Comparison of ENCODE assay signal across 14 cellular contexts in genomic region chr19:39238209-39238608, GRCh38. TPM values are rescaled to one million over a fixed set of nuclear protein-coding genes. Genes with fewer than 3 reads are reported as not detected.
DNase-seq lines count a peak whose midpoint lies in the region; ATAC-seq, FAIRE-seq and TF ChIP-seq lines count a peak whose summit lies in the region.
"Had no signal": no experiment of that assay in that cellular context is flagged by ENCODE, and none has a peak within 500 bp of the region (broad histone marks: within the 10 kb centered on the region; RNA-seq: fewer than 3 reads in every experiment).

No MANE protein-coding gene starts in this region.

- 84 to 87% methylated on average over 6 of the region's 6 CpGs for WGBS in pancreas, 2 donors

- H3K4me1 Mint-ChIP-seq in activated T-cell treated with anti-CD3 and anti-CD28 coated beads, Interleukin-2, amount 50 U/mL, for 24 hours (ENCODE audit: low read depth), result peaks cover 26% of the 10 kb centered on the region
- peaks cover 21% of the 10 kb centered on the region for H3K4me1 Mint-ChIP-seq in T-helper 17 cell
- H3K4me1 Mint-ChIP-seq: neural crest cell had no signal

- no peaks in the 10 kb centered on the region for H3K27me3 ChIP-seq in pancreas

- intact Hi-C loops in pancreas (cut with DNase I), result no loop called here

- H3K9me3 ChIP-seq in T-helper 17 cell (ENCODE audit: control insufficient read depth, low read length, poor library complexity, severe bottlenecking) (no peaks in the 10 kb centered on the region), pancreas (no peaks in the 10 kb centered on the region)

- H3K27ac Mint-ChIP-seq in activated T-cell treated with anti-CD3 and anti-CD28 coated beads, Interleukin-2, amount 50 U/mL, for 24 hours, result peak overlapping the region; percentile 90
- peak overlapping the region; percentile 53 for H3K27ac Mint-ChIP-seq in T-helper 17 cell

- TF ChIP-seq CTCF in pancreas (IDR thresholded peaks at IDR 0.05), result no peak

- DNase-seq in activated T-cell treated with anti-CD3 and anti-CD28 coated beads, Interleukin-2, amount 50 U/mL, for 24 hours, result no peak
- DNase-seq in activated T-cell treated with anti-CD3 and anti-CD28 coated beads, Interleukin-2, amount 50 U/mL, for 1 hour, result no peak
- DNase-seq in T-helper 17 cell (no peak), pancreas (no peak), HTR-8/SVneo (ENCODE audit: insufficient read length, low spot score) (no peak)
- DNase-seq: GOT3, head of caudate nucleus, NCI-H1092 had no signal

- H3K9me3 Mint-ChIP-seq in activated T-cell treated with anti-CD3 and anti-CD28 coated beads, Interleukin-2, amount 50 U/mL, for 24 hours, result no peaks in the 10 kb centered on the region
- H3K9me3 Mint-ChIP-seq: neural crest cell had no signal

- H3K4me3 Mint-ChIP-seq in activated T-cell treated with anti-CD3 and anti-CD28 coated beads, Interleukin-2, amount 50 U/mL, for 24 hours, result peak overlapping the region; percentile 69
- H3K4me3 Mint-ChIP-seq in T-helper 17 cell, result peak overlapping the region; percentile 80
- H3K4me3 Mint-ChIP-seq: neural crest cell had no signal

- FAIRE-seq in pancreas (lab: Jason Lieb, UNC) (no peak), HTR-8/SVneo (lab: Jason Lieb, UNC) (no peak)
- FAIRE-seq: endothelial cell of umbilical vein had no signal

- no peaks in the 10 kb centered on the region for H3K36me3 Mint-ChIP-seq in activated T-cell treated with anti-CD3 and anti-CD28 coated beads, Interleukin-2, amount 50 U/mL, for 24 hours (ENCODE audit: low read depth)
- no peaks in the 10 kb centered on the region for H3K36me3 Mint-ChIP-seq in T-helper 17 cell (ENCODE audit: low read depth)

- peak overlapping the region in 3 of 4 donors; percentile 30 to 69 (median 53) for H3K27ac ChIP-seq in pancreas
- H3K27ac ChIP-seq: cardiac muscle cell had no signal

- no peaks in the 10 kb centered on the region for H3K27me3 Mint-ChIP-seq in activated T-cell treated with anti-CD3 and anti-CD28 coated beads, Interleukin-2, amount 50 U/mL, for 24 hours
- peaks cover 5% of the 10 kb centered on the region for H3K27me3 Mint-ChIP-seq in T-helper 17 cell

- ATAC-seq in T-helper 17 cell (no peak), pancreas (no peak), HG02870 (IDR thresholded peaks at IDR 0.05; ENCODE audit: unreplicated experiment) (no peak)

- H3K4me1 ChIP-seq in pancreas, result peaks cover 0 to 4% (median 0%) of the 10 kb centered on the region in 3 donors

- no peaks in the 10 kb centered on the region for H3K36me3 ChIP-seq in pancreas
- H3K36me3 ChIP-seq: cardiac muscle cell had no signal

- peak overlapping the region in 2 of 4 donors; percentile 1 to 15 for H3K4me3 ChIP-seq in pancreas
- H3K4me3 ChIP-seq: cardiac muscle cell had no signal

RNA-seq across cellular contexts. Expression of gene IFNL3, which starts 6.6 kb away (rescaled TPM):
- total RNA-seq in T-helper 17 cell (not detected), pancreas (not detected)
- not detected for polyA plus RNA-seq in pancreas
- total RNA-seq: cardiac muscle cell, endothelial cell of umbilical vein, left lobe of liver, neural crest cell, skeletal muscle tissue had no signal
- polyA plus RNA-seq: cardiac muscle cell, endothelial cell of umbilical vein had no signal

RNA-seq across cellular contexts. Expression of gene IFNL4, which starts 10.4 kb away (rescaled TPM):
- total RNA-seq in T-helper 17 cell (not detected), pancreas (not detected)
- under 1 TPM in 1 of 2 donors, not detected in 1; 0.09 TPM for polyA plus RNA-seq in pancreas
- total RNA-seq: cardiac muscle cell, endothelial cell of umbilical vein, left lobe of liver, neural crest cell, skeletal muscle tissue had no signal
- polyA plus RNA-seq: cardiac muscle cell, endothelial cell of umbilical vein had no signal

RNA-seq across cellular contexts. Expression of gene IFNL2, which starts 30.0 kb away (rescaled TPM):
- total RNA-seq in T-helper 17 cell (not detected), pancreas (not detected)
- polyA plus RNA-seq in pancreas, result not detected
- total RNA-seq: cardiac muscle cell, endothelial cell of umbilical vein, left lobe of liver, neural crest cell, skeletal muscle tissue had no signal
- polyA plus RNA-seq: cardiac muscle cell, endothelial cell of umbilical vein had no signal

RNA-seq across cellular contexts. Expression of gene SYCN, which starts 34.1 kb away (rescaled TPM):
- not detected for total RNA-seq in T-helper 17 cell
- 1,000 to 10,000 TPM; 1,282 to 3,883 (median 2,778) TPM for total RNA-seq in pancreas
- polyA plus RNA-seq in pancreas, result 1,000 to 10,000 TPM; 1,825 to 2,558 TPM
- total RNA-seq: cardiac muscle cell, endothelial cell of umbilical vein, neural crest cell, skeletal muscle tissue had no signal
- polyA plus RNA-seq: cardiac muscle cell, endothelial cell of umbilical vein had no signal

RNA-seq across cellular contexts. Expression of gene NCCRP1, which starts 41.4 kb away (rescaled TPM):
- total RNA-seq in T-helper 17 cell (not detected), pancreas (1 to 10 TPM; 1.6 to 8.5 (median 4.1) TPM)
- polyA plus RNA-seq in pancreas, result 1 to 10 TPM in 1 of 2 donors, under 1 TPM in 1; 0.96 to 1.7 TPM
- total RNA-seq: endothelial cell of umbilical vein, neural crest cell, skeletal muscle tissue had no signal
